13 cellular contexts compared by ENCODE assay signal in genomic region chr6:133548409-133548808, GRCh38.
DNase-seq lines count a peak whose midpoint lies in the region; ATAC-seq and TF ChIP-seq lines count a peak whose summit lies in the region.
"Had no signal": no experiment of that assay in that cellular context is flagged by ENCODE, and none has a peak within 500 bp of the region (broad histone marks: within the 10 kb centered on the region; RNA-seq: fewer than 3 reads in every experiment).

No MANE protein-coding gene starts in this region.

- H3K4me1 ChIP-seq in osteoblast (ENCODE audit: insufficient read depth, low read length), result peaks cover 30% of the 10 kb centered on the region

- peak overlapping the region; percentile 12 for H3K27ac ChIP-seq in osteoblast (ENCODE audit: low read depth, low read length)

- H3K9me3 ChIP-seq in MG63 (no peaks in the 10 kb centered on the region), osteoblast (ENCODE audit: low read depth, low read length) (no peaks in the 10 kb centered on the region)

- TF ChIP-seq CTCF in AG10803 (conservative IDR thresholded peaks at IDR 0.05; ENCODE audit: low read length), result no peak
- no peak for TF ChIP-seq CTCF in osteoblast (IDR thresholded peaks at IDR 0.05; ENCODE audit: extremely low read depth, low read depth, low read length)

- H3K36me3 ChIP-seq in MG63 (no peaks in the 10 kb centered on the region), osteoblast (ENCODE audit: insufficient read depth, low read length) (no peaks in the 10 kb centered on the region)

- H3K4me3 ChIP-seq in AG10803 (ENCODE audit: low read length), result no peak overlapping the region
- H3K4me3 ChIP-seq in MG63, result no peak overlapping the region
- no peak overlapping the region for H3K4me3 ChIP-seq in osteoblast (ENCODE audit: insufficient read depth, low read length)

- no peaks in the 10 kb centered on the region for H4K20me1 ChIP-seq in osteoblast (ENCODE audit: insufficient read depth, low read length)

- DNase-seq in AG10803 (ENCODE audit: low read depth), result peak; percentile 90
- peak; percentile 38 for DNase-seq in MG63
- peak; percentile 94 for DNase-seq in fibroblast of peridontal ligament (ENCODE audit: extremely low read depth)
- peak; percentile 19 for DNase-seq in osteoblast (ENCODE audit: insufficient read length, low spot score, missing footprints)
- DNase-seq in C1 segment of cervical spinal cord (lab: John Stamatoyannopoulos, UW), result no peak
- no peak for DNase-seq in HPDE6-E6E7 (ENCODE audit: extremely low spot score)
- DNase-seq in OCI-M1 (lab: John Stamatoyannopoulos, UW), result no peak
- DNase-seq: CD8-positive, alpha-beta memory T cell; NCI-H146; NCI-H774; Right ventricle myocardium superior had no signal

- no peaks in the 10 kb centered on the region for H3K79me2 ChIP-seq in osteoblast (ENCODE audit: insufficient read depth, low read length)

- no peak overlapping the region for H3K4me2 ChIP-seq in osteoblast (ENCODE audit: insufficient read depth, low read length)

- no peak for ATAC-seq in HG03097 (IDR thresholded peaks at IDR 0.05; ENCODE audit: low FRiP score, unreplicated experiment)
- ATAC-seq: esophagus mucosa had no signal

- H3K27me3 ChIP-seq in MG63 (no peaks in the 10 kb centered on the region), osteoblast (ENCODE audit: insufficient read depth, low read length) (no peaks in the 10 kb centered on the region)

- H2AFZ ChIP-seq in osteoblast (ENCODE audit: low read length), result no peak overlapping the region

Comparison
In these comparisons a context has a peak if more than half of its experiments do, and no peak if none do; other contexts are left out.
1. DNase-seq: peak in AG10803 (single experiment), MG63 (single experiment), fibroblast of peridontal ligament (single experiment) and osteoblast (single experiment); none in C1 segment of cervical spinal cord (0 of 14), HPDE6-E6E7 (single experiment) and OCI-M1 (single experiment).